In the genomic region with DNA sequence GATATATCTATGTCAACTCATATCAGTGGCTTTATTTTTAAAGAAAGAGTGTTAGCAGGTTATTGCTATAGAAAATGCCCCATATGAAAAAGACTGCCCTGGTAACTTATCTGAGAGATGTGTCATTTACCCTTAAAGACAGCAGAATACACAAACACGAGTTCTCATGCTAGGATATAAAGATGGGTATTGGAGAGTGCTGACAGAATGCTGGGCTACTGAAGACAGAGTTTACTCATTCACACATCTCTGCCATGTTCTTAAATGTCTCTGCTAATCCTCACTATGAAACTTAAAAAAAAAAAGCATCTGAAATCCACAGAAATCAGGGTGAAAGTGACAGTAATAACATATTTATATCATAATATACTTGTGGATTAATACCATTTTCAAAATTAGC, we compare ENCODE assay signal across 18 cellular contexts.
A peak's percentile ranks its signal among the peaks of the same experiment; 100 is the strongest.
DNase-seq lines count a peak whose midpoint lies in the region; ATAC-seq and TF ChIP-seq lines count a peak whose summit lies in the region.
"Had no signal": no experiment of that assay in that cellular context is flagged by ENCODE, and none has a peak within 500 bp of the region (broad histone marks: within the 10 kb centered on the region; RNA-seq: fewer than 3 reads in every experiment).

No MANE protein-coding gene starts in this region.

- no peak for TF ChIP-seq CTCF in VCaP (conservative IDR thresholded peaks at IDR 0.05)
- TF ChIP-seq CTCF in upper lobe of right lung (IDR thresholded peaks at IDR 0.05) = no peak

- peaks cover 13% of the 10 kb centered on the region for H3K36me3 Mint-ChIP-seq in activated naive CD4-positive, alpha-beta T cell treated with anti-CD3 and anti-CD28 coated beads, Interleukin-2, amount 10 ng/mL, durations not matched to agents 7 days and 5 days

- H3K4me1 Mint-ChIP-seq in activated naive CD4-positive, alpha-beta T cell treated with anti-CD3 and anti-CD28 coated beads, Interleukin-2, amount 10 ng/mL, durations not matched to agents 7 days and 5 days = peaks cover 79% of the 10 kb centered on the region

- no peaks in the 10 kb centered on the region for H3K27me3 ChIP-seq in upper lobe of right lung
- H3K27me3 ChIP-seq: body of pancreas, uterus had no signal

- no peak overlapping the region for H3K4me3 ChIP-seq in upper lobe of right lung
- H3K4me3 ChIP-seq: body of pancreas, HAP-1, mucosa of descending colon, skin epidermis, uterus had no signal

- no peak for DNase-seq in activated naive CD4-positive, alpha-beta T cell treated with anti-CD3 and anti-CD28 coated beads, Interleukin-2, amount 10 ng/mL, durations not matched to agents 7 days and 5 days
- DNase-seq in activated naive CD4-positive, alpha-beta T cell (lab: John Stamatoyannopoulos, UW) = no peak
- DNase-seq in fibroblast of peridontal ligament (ENCODE audit: extremely low read depth) (peak; percentile 6), upper lobe of right lung (no peak), dedifferentiated amniotic fluid mesenchymal stem cell (ENCODE audit: extremely low spot score) (no peak)
- DNase-seq: body of pancreas, hippocampal formation, mucosa of descending colon, NCI-H526 treated with DMSO at 0.1 percent for 48 hours, uterus, WERI-Rb-1 had no signal

- peak overlapping the region; percentile 46 for H3K4me3 Mint-ChIP-seq in activated naive CD4-positive, alpha-beta T cell treated with anti-CD3 and anti-CD28 coated beads, Interleukin-2, amount 10 ng/mL, durations not matched to agents 7 days and 5 days

- intact Hi-C loops in upper lobe of right lung (cut with DNase I) = no loop called here

- CTCF ChIA-PET in activated naive CD4-positive, alpha-beta T cell treated with anti-CD3 and anti-CD28 coated beads, Interleukin-2, amount 10 ng/mL, durations not matched to agents 7 days and 5 days (lab: Charles Lee) = interaction anchor here (1.0 to 1.8 kb wide), 2 partner anchors 25 to 129 kb away, joined by 3 to 6 read pairs; no protein-coding TSS in a partner anchor

- no peaks in the 10 kb centered on the region for H3K27me3 Mint-ChIP-seq in activated naive CD4-positive, alpha-beta T cell treated with anti-CD3 and anti-CD28 coated beads, Interleukin-2, amount 10 ng/mL, durations not matched to agents 7 days and 5 days

- peaks cover 33% of the 10 kb centered on the region for H3K4me1 ChIP-seq in upper lobe of right lung
- H3K4me1 ChIP-seq: uterus had no signal

- H3K27ac Mint-ChIP-seq in activated naive CD4-positive, alpha-beta T cell treated with anti-CD3 and anti-CD28 coated beads, Interleukin-2, amount 10 ng/mL, durations not matched to agents 7 days and 5 days = peak overlapping the region; percentile 97

- ATAC-seq in upper lobe of right lung (no peak), GM21786 (IDR thresholded peaks at IDR 0.05; ENCODE audit: unreplicated experiment) (no peak), GM18873 (IDR thresholded peaks at IDR 0.05; ENCODE audit: low FRiP score, unreplicated experiment) (no peak)
- ATAC-seq: body of pancreas, Panc1 had no signal

- H3K9me3 ChIP-seq in upper lobe of right lung = no peaks in the 10 kb centered on the region
- H3K9me3 ChIP-seq: body of pancreas, HAP-1, mucosa of descending colon, uterus had no signal

- no peaks in the 10 kb centered on the region for H3K36me3 ChIP-seq in upper lobe of right lung
- H3K36me3 ChIP-seq: HAP-1, uterus, WERI-Rb-1 had no signal

- H3K27ac ChIP-seq in VCaP = peak overlapping the region; percentile 92; the same call in 1 of the 2 replicates
- H3K27ac ChIP-seq in upper lobe of right lung = peak overlapping the region; percentile 6
- H3K27ac ChIP-seq: body of pancreas, parathyroid adenoma, uterus, WERI-Rb-1 had no signal

- no peaks in the 10 kb centered on the region for H3K9me3 Mint-ChIP-seq in activated naive CD4-positive, alpha-beta T cell treated with anti-CD3 and anti-CD28 coated beads, Interleukin-2, amount 10 ng/mL, durations not matched to agents 7 days and 5 days
